In the genomic region with DNA sequence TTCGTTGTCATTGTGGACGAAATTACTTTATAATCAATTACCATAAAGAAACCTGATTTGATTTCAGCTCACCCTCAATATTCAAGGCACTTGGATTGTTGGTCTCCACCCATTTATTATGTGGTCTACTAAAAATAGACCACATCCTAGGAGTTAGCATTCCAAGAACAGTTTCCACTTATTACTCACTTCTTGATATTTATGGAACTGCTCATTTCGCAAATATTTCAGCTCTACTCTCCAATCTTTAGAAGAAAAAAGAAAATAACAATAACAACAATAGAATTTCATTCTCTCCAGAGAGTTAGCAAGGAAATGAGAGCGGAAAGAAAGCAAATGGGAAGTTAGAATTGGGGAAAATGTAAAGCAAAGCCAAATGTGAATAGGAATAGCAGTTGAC, we compare ENCODE assay signal across 13 cellular contexts. TPM values are rescaled to one million over a fixed set of nuclear protein-coding genes. Genes with fewer than 3 reads are reported as not detected.
DNase-seq lines count a peak whose midpoint lies in the region; ATAC-seq, FAIRE-seq and TF ChIP-seq lines count a peak whose summit lies in the region.
"Had no signal": no experiment of that assay in that cellular context is flagged by ENCODE, and none has a peak within 500 bp of the region (broad histone marks: within the 10 kb centered on the region; RNA-seq: fewer than 3 reads in every experiment).

No MANE protein-coding gene starts in this region.

- no peaks in the 10 kb centered on the region for H3K27me3 Mint-ChIP-seq in astrocyte (ENCODE audit: low read depth, unreplicated experiment)
- peaks cover 5% of the 10 kb centered on the region for H3K27me3 Mint-ChIP-seq in glutamatergic neuron (ENCODE audit: unreplicated experiment)

- H3K27ac ChIP-seq in heart left ventricle (peak overlapping the region in 5 of 12 donors; percentile 1 to 45 (median 16)), astrocyte (ENCODE audit: low read depth, low read length) (peak overlapping the region; percentile 80), thoracic aorta (peak overlapping the region in 1 of 2 donors; percentile 54)
- H3K27ac ChIP-seq: KMS-11 had no signal

- TF ChIP-seq CTCF in heart left ventricle (IDR thresholded peaks at IDR 0.05) (no peak), astrocyte (IDR thresholded peaks at IDR 0.05; ENCODE audit: insufficient read depth, low read depth, low read length) (no peak), glutamatergic neuron (IDR thresholded peaks at IDR 0.05; ENCODE audit: partially characterized antibody, unreplicated experiment) (no peak), thoracic aorta (IDR thresholded peaks at IDR 0.05) (no peak), D721Med (IDR thresholded peaks at IDR 0.05; ENCODE audit: insufficient read depth, missing control alignments) (no peak)

- H3K4me2 ChIP-seq in astrocyte (ENCODE audit: low read length) = peak overlapping the region; percentile 62

- peak overlapping the region; percentile 80 for H3K27ac Mint-ChIP-seq in astrocyte (ENCODE audit: unreplicated experiment)
- H3K27ac Mint-ChIP-seq in glutamatergic neuron (ENCODE audit: unreplicated experiment) = peak overlapping the region; percentile 67

- no peak overlapping the region for H2AFZ ChIP-seq in astrocyte (ENCODE audit: low read depth, low read length)

- no peak overlapping the region for H3K4me3 Mint-ChIP-seq in astrocyte (ENCODE audit: unreplicated experiment)
- no peak overlapping the region for H3K4me3 Mint-ChIP-seq in glutamatergic neuron (ENCODE audit: unreplicated experiment)

- peak; percentile 13 for FAIRE-seq in astrocyte (lab: Jason Lieb, UNC)
- no peak for FAIRE-seq in D721Med (lab: Jason Lieb, UNC)
- FAIRE-seq: A204.1 had no signal

- H3K36me3 Mint-ChIP-seq in astrocyte (ENCODE audit: low read depth, unreplicated experiment) (peaks cover 7% of the 10 kb centered on the region), glutamatergic neuron (ENCODE audit: unreplicated experiment) (peaks cover 10% of the 10 kb centered on the region)

- 52 to 63% (median 55%) methylated on average over 4 of the region's 4 CpGs for WGBS in heart left ventricle, 4 donors

- DNase-seq in heart left ventricle = no peak
- no peak for DNase-seq in cardiac septum (ENCODE audit: low spot score)
- DNase-seq in astrocyte (ENCODE audit: low read depth) = peak; percentile 90
- no peak for DNase-seq in glutamatergic neuron
- DNase-seq in thoracic aorta (ENCODE audit: low spot score) = no peak
- no peak for DNase-seq in DMS 273 (lab: John Stamatoyannopoulos, UW; ENCODE audit: unreplicated experiment)
- no peak for DNase-seq in D721Med (ENCODE audit: insufficient read length, low spot score)
- DNase-seq: cerebellar nuclear complex, occipital lobe, T-helper 1 cell had no signal

- H3K4me1 ChIP-seq in heart left ventricle (peaks cover 0 to 32% (median 18%) of the 10 kb centered on the region in 12 donors), astrocyte (ENCODE audit: insufficient read depth, low read length) (peaks cover 28% of the 10 kb centered on the region), thoracic aorta (ENCODE audit: control insufficient read depth in 1 of 2, low read depth in 2 of 2) (peaks cover 9 to 40% of the 10 kb centered on the region in 2 donors)

- H3K79me2 ChIP-seq in astrocyte (ENCODE audit: insufficient read depth, low read length) = no peaks in the 10 kb centered on the region

- H3K27me3 ChIP-seq in heart left ventricle = no peaks in the 10 kb centered on the region
- no peaks in the 10 kb centered on the region for H3K27me3 ChIP-seq in astrocyte (ENCODE audit: insufficient read depth, low read length)
- no peaks in the 10 kb centered on the region for H3K27me3 ChIP-seq in thoracic aorta (replicated peaks; ENCODE audit: insufficient read depth)

- no peaks in the 10 kb centered on the region for H3K36me3 ChIP-seq in heart left ventricle
- H3K36me3 ChIP-seq in astrocyte (ENCODE audit: insufficient read depth, low read length) = no peaks in the 10 kb centered on the region
- no peaks in the 10 kb centered on the region for H3K36me3 ChIP-seq in thoracic aorta

- no peak for TF ChIP-seq POLR2A in heart left ventricle (IDR thresholded peaks at IDR 0.05)

- peaks cover 5% of the 10 kb centered on the region for H3K9me3 Mint-ChIP-seq in astrocyte (ENCODE audit: unreplicated experiment)
- peaks cover 10% of the 10 kb centered on the region for H3K9me3 Mint-ChIP-seq in glutamatergic neuron (ENCODE audit: unreplicated experiment)

- no peaks in the 10 kb centered on the region for H4K20me1 ChIP-seq in astrocyte (ENCODE audit: insufficient read depth, low read length)

- H3K4me3 ChIP-seq in heart left ventricle (no peak overlapping the region), astrocyte (ENCODE audit: insufficient read depth, low read depth, low read length) (peak overlapping the region; percentile 1), thoracic aorta (peak overlapping the region; percentile 41)

- peak in 3 of 4 donors; percentile 58 to 67 (median 66) for ATAC-seq in heart left ventricle
- ATAC-seq in thoracic aorta (ENCODE audit: insufficient number of reproducible peaks, low FRiP score, low read depth) = peak; percentile 47
- no peak for ATAC-seq in GM21390 (IDR thresholded peaks at IDR 0.05; ENCODE audit: unreplicated experiment)

- intact Hi-C loops in heart left ventricle (cut with DNase I) (loop anchor here in 7 of 10 donors (5.0 to 10.0 kb wide), 3 partner anchors 108 to 305 kb away; no protein-coding TSS in a partner anchor), cardiac septum (cut with DNase I) (loop anchor here (10.0 kb wide), 1 partner anchor 308 kb away; no protein-coding TSS in a partner anchor)

- H3K4me1 Mint-ChIP-seq in astrocyte (ENCODE audit: low read depth, unreplicated experiment) (peaks cover 32% of the 10 kb centered on the region), glutamatergic neuron (ENCODE audit: low read depth, unreplicated experiment) (peaks cover 29% of the 10 kb centered on the region)

- H3K9me3 ChIP-seq in heart left ventricle (peaks cover 0 to 3% (median 0%) of the 10 kb centered on the region in 12 donors), astrocyte (ENCODE audit: insufficient read depth, low read depth, low read length) (no peaks in the 10 kb centered on the region), thoracic aorta (no peaks in the 10 kb centered on the region)

- H3K9ac ChIP-seq in astrocyte (ENCODE audit: low read length) = no peak overlapping the region

RNA-seq across cellular contexts. Expression of gene HDAC2, which starts 26.2 kb away (rescaled TPM):
- total RNA-seq in heart left ventricle (10 to 100 TPM; 18.3 to 59.6 (median 48.0) TPM), cardiac septum (47.7 TPM), astrocyte (173 and 179 TPM in 2 replicates), glutamatergic neuron (ENCODE audit: unreplicated experiment) (389 TPM), thoracic aorta (10 to 100 TPM; 29.9 to 49.5 TPM)
- 10 to 100 TPM; 26.9 to 64.7 TPM for polyA plus RNA-seq in heart left ventricle

Comparison
In these comparisons a context has a peak if more than half of its experiments do, and no peak if none do; other contexts are left out.
1. H3K4me3 ChIP-seq: peak in astrocyte (single experiment) and thoracic aorta (single experiment); none in heart left ventricle (0 of 12).